18 cellular contexts compared by ENCODE assay signal in the genomic region with DNA sequence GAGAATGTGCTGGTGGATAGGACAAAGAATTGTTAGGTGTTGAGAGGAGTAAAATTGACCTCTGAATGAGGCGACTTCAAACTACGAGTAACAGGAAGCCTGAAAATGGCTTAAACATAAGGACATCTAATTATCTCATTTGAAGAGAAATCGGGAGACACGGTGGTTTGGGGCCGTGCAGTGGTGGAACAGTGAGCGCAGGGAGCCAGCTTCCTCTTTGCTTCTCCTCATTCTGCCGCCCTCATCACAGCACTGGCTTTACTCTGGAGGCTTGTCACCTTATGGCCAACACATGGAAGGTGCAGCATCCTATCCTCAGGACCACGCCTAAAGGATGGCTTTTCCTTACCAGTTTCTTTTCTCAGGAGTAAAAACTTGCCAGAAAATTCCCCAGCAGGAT.
DNase-seq lines count a peak whose midpoint lies in the region; ATAC-seq and TF ChIP-seq lines count a peak whose summit lies in the region.
"Had no signal": no experiment of that assay in that cellular context is flagged by ENCODE, and none has a peak within 500 bp of the region (broad histone marks: within the 10 kb centered on the region; RNA-seq: fewer than 3 reads in every experiment).

No MANE protein-coding gene starts in this region.

- TF ChIP-seq POLR2A in tibial nerve (IDR thresholded peaks at IDR 0.05): no peak

- H3K27ac ChIP-seq in mammary epithelial cell (ENCODE audit: insufficient read depth, low read depth, low read length) (no peak overlapping the region), Panc1 (ENCODE audit: low read length) (no peak overlapping the region), tibial nerve (no peak overlapping the region)
- H3K27ac ChIP-seq: 22Rv1; A549; BLaER1 treated with 17β-estradiol and CSF1 and Interleukin-3, amounts not matched to agents 10 nM and 100 nM; C4-2B had no signal

- CTCF ChIA-PET in MCF 10A (lab: Yijun Ruan, JAX): interaction anchor here (2.3 kb wide), 1 partner anchor 42 kb away, joined by 6 read pairs; no protein-coding TSS in a partner anchor
- CTCF ChIA-PET in mammary epithelial cell (lab: Charles Lee; ENCODE audit: low non-redundant PET): no interaction called here
- CTCF ChIA-PET in Panc1 (lab: Charles Lee): no interaction called here

- peak overlapping the region; percentile 34 for H3K27ac Mint-ChIP-seq in MCF 10A (ENCODE audit: low read depth, unreplicated experiment)
- peak overlapping the region; percentile 24 for H3K27ac Mint-ChIP-seq in glutamatergic neuron (ENCODE audit: unreplicated experiment)
- H3K27ac Mint-ChIP-seq: B cell; CD4-positive, alpha-beta T cell; CD8-positive, alpha-beta T cell had no signal

- no peaks in the 10 kb centered on the region for H4K20me1 ChIP-seq in mammary epithelial cell (ENCODE audit: insufficient read depth, low read length)

- H3K4me1 Mint-ChIP-seq in MCF 10A (ENCODE audit: insufficient read depth, unreplicated experiment) (peaks cover 10% of the 10 kb centered on the region), glutamatergic neuron (ENCODE audit: low read depth, unreplicated experiment) (peaks cover 39% of the 10 kb centered on the region)

- H3K36me3 ChIP-seq in mammary epithelial cell (ENCODE audit: insufficient read depth, low read length): no peaks in the 10 kb centered on the region
- H3K36me3 ChIP-seq in Panc1 (ENCODE audit: control insufficient read depth, insufficient read depth, low read length): no peaks in the 10 kb centered on the region
- peaks cover 0 to 6% (median 0%) of the 10 kb centered on the region in 3 donors for H3K36me3 ChIP-seq in tibial nerve

- dilution Hi-C loops in mammary epithelial cell (cut with HindIII; ENCODE audit: low sequenced_read_pairs): no loop called here

- H3K4me2 ChIP-seq in mammary epithelial cell (ENCODE audit: insufficient read depth, low read depth, low read length): no peak overlapping the region
- H3K4me2 ChIP-seq: A549; BLaER1 treated with 17β-estradiol and CSF1 and Interleukin-3, amounts not matched to agents 10 nM and 100 nM had no signal

- intact Hi-C loops in MCF 10A (cut with micrococcal nuclease): no loop called here
- intact Hi-C loops in mammary epithelial cell (cut with micrococcal nuclease): no loop called here
- intact Hi-C loops in Panc1 (cut with micrococcal nuclease; ENCODE audit: unreplicated experiment): no loop called here

- H3K9ac ChIP-seq in mammary epithelial cell (ENCODE audit: insufficient read depth, low read length): no peak overlapping the region
- H3K9ac ChIP-seq: BLaER1 treated with 17β-estradiol and CSF1 and Interleukin-3, amounts not matched to agents 10 nM and 100 nM had no signal

- H2AFZ ChIP-seq in mammary epithelial cell (ENCODE audit: low read depth, low read length): no peak overlapping the region

- TF ChIP-seq EP300 in tibial nerve (IDR thresholded peaks at IDR 0.05): no peak

- H3K9me3 ChIP-seq in mammary epithelial cell (replicated peaks; ENCODE audit: insufficient read depth, low read length) (no peaks in the 10 kb centered on the region), Panc1 (ENCODE audit: control insufficient read depth, insufficient read depth, low read depth, low read length) (peaks cover 5% of the 10 kb centered on the region; the same call in 1 of the 2 replicates), tibial nerve (no peaks in the 10 kb centered on the region)
- H3K9me3 ChIP-seq: A549, Caco-2 had no signal

- H3K27me3 ChIP-seq in mammary epithelial cell (ENCODE audit: insufficient read depth, low read length) (no peaks in the 10 kb centered on the region), Panc1 (ENCODE audit: control insufficient read depth, insufficient read depth, low read length) (no peaks in the 10 kb centered on the region), tibial nerve (no peaks in the 10 kb centered on the region)
- H3K27me3 ChIP-seq: BLaER1 treated with 17β-estradiol and CSF1 and Interleukin-3, amounts not matched to agents 10 nM and 100 nM had no signal

- no peaks in the 10 kb centered on the region for H3K9me3 Mint-ChIP-seq in MCF 10A (ENCODE audit: unreplicated experiment)
- H3K9me3 Mint-ChIP-seq in glutamatergic neuron (ENCODE audit: unreplicated experiment): peaks cover 4% of the 10 kb centered on the region
- H3K9me3 Mint-ChIP-seq: CD4-positive, alpha-beta T cell; CD8-positive, alpha-beta T cell had no signal

- ATAC-seq in Panc1: peak; percentile 34; the same call in 1 of the 2 replicates
- no peak for ATAC-seq in GM21526 (IDR thresholded peaks at IDR 0.05; ENCODE audit: low FRiP score, unreplicated experiment)
- ATAC-seq: A549; CD8-positive, alpha-beta T cell had no signal

- WGBS in mammary epithelial cell (ENCODE audit: low coverage, missing lambda C conversion rate): 99% methylated on average over 8 of the region's 8 CpGs
- 87 to 89% methylated on average over 8 of the region's 8 CpGs for WGBS in tibial nerve, 2 donors

- in situ Hi-C loops in mammary epithelial cell (cut with MboI; ENCODE audit: low sequenced_read_pairs in 2 of 2): no loop called here
- in situ Hi-C loops in Panc1 (cut with HindIII; ENCODE audit: low pct_unique_long_range_greater_than_20kb, low sequenced_read_pairs): no loop called here

- H3K4me3 ChIP-seq in mammary epithelial cell (replicated peaks in 1 of 3; ENCODE audit: insufficient read depth in 1 of 3, low read depth in 2 of 3, low read length in 3 of 3): no peak overlapping the region
- no peak overlapping the region for H3K4me3 ChIP-seq in Panc1 (ENCODE audit: low read depth in 2 of 2, low read length in 2 of 2)
- no peak overlapping the region for H3K4me3 ChIP-seq in tibial nerve
- H3K4me3 ChIP-seq: A549; BLaER1 treated with 17β-estradiol and CSF1 and Interleukin-3, amounts not matched to agents 10 nM and 100 nM had no signal

- H3K36me3 Mint-ChIP-seq in MCF 10A (ENCODE audit: insufficient read depth, unreplicated experiment): no peaks in the 10 kb centered on the region
- no peaks in the 10 kb centered on the region for H3K36me3 Mint-ChIP-seq in glutamatergic neuron (ENCODE audit: unreplicated experiment)

- POLR2A ChIA-PET in MCF 10A (lab: Yijun Ruan, JAX): no interaction called here
- POLR2A ChIA-PET in Panc1 (lab: Charles Lee): no interaction called here

- no TSS peak for BruUV-seq in MCF 10A (replicated peaks; lab: Mats Ljungman, UMichigan)
- BruUV-seq in mammary epithelial cell (replicated peaks; lab: Mats Ljungman, UMichigan): no TSS peak
- no TSS peak for BruUV-seq in Panc1 (replicated peaks; lab: Mats Ljungman, UMichigan)

- TF ChIP-seq CTCF in MCF 10A (IDR thresholded peaks at IDR 0.05; ENCODE audit: unreplicated experiment): no peak
- no peak for TF ChIP-seq CTCF in mammary epithelial cell (conservative IDR thresholded peaks at IDR 0.05 in 1 of 2, IDR thresholded peaks at IDR 0.05 in 1 of 2; ENCODE audit: extremely low read depth in 1 of 2, insufficient read depth in 1 of 2, low read depth in 1 of 2, low read length in 2 of 2)
- TF ChIP-seq CTCF in Panc1 (IDR thresholded peaks at IDR 0.05): no peak
- TF ChIP-seq CTCF in glutamatergic neuron (IDR thresholded peaks at IDR 0.05; ENCODE audit: partially characterized antibody, unreplicated experiment): no peak
- TF ChIP-seq CTCF in tibial nerve (IDR thresholded peaks at IDR 0.05): no peak

- H3K4me1 ChIP-seq in mammary epithelial cell (ENCODE audit: insufficient read depth, low read length): no peaks in the 10 kb centered on the region
- no peaks in the 10 kb centered on the region for H3K4me1 ChIP-seq in Panc1 (ENCODE audit: control insufficient read depth, insufficient read depth, low read length)
- no peaks in the 10 kb centered on the region for H3K4me1 ChIP-seq in tibial nerve
- H3K4me1 ChIP-seq: A549; BLaER1 treated with 17β-estradiol and CSF1 and Interleukin-3, amounts not matched to agents 10 nM and 100 nM; Caco-2 had no signal

- H3K79me2 ChIP-seq in mammary epithelial cell (ENCODE audit: insufficient read depth, low read length): no peaks in the 10 kb centered on the region

- no peak for DNase-seq in MCF 10A (ENCODE audit: unreplicated experiment)
- DNase-seq in mammary epithelial cell: no peak
- DNase-seq in Panc1 (ENCODE audit: low read depth, low spot score): no peak
- DNase-seq in glutamatergic neuron: no peak
- DNase-seq in tibial nerve (ENCODE audit: low spot score in 2 of 2): no peak
- DNase-seq: AML-193; Caco-2; Calu3; CD4-positive, alpha-beta T cell; CD8-positive, alpha-beta T cell; DMS79 treated with DMSO at 0.1 percent for 48 hours; GF-D8 had no signal

- no peaks in the 10 kb centered on the region for H3K27me3 Mint-ChIP-seq in MCF 10A (ENCODE audit: insufficient read depth, unreplicated experiment)
- peaks cover 4% of the 10 kb centered on the region for H3K27me3 Mint-ChIP-seq in glutamatergic neuron (ENCODE audit: unreplicated experiment)
- H3K27me3 Mint-ChIP-seq: B cell; CD4-positive, alpha-beta T cell had no signal

- H3K4me3 Mint-ChIP-seq in MCF 10A (ENCODE audit: unreplicated experiment) (no peak overlapping the region), glutamatergic neuron (ENCODE audit: unreplicated experiment) (no peak overlapping the region)
- H3K4me3 Mint-ChIP-seq: B cell; CD4-positive, alpha-beta T cell; CD8-positive, alpha-beta T cell had no signal
